Comparison of ENCODE assay signal across 1 cellular context in the genomic region with DNA sequence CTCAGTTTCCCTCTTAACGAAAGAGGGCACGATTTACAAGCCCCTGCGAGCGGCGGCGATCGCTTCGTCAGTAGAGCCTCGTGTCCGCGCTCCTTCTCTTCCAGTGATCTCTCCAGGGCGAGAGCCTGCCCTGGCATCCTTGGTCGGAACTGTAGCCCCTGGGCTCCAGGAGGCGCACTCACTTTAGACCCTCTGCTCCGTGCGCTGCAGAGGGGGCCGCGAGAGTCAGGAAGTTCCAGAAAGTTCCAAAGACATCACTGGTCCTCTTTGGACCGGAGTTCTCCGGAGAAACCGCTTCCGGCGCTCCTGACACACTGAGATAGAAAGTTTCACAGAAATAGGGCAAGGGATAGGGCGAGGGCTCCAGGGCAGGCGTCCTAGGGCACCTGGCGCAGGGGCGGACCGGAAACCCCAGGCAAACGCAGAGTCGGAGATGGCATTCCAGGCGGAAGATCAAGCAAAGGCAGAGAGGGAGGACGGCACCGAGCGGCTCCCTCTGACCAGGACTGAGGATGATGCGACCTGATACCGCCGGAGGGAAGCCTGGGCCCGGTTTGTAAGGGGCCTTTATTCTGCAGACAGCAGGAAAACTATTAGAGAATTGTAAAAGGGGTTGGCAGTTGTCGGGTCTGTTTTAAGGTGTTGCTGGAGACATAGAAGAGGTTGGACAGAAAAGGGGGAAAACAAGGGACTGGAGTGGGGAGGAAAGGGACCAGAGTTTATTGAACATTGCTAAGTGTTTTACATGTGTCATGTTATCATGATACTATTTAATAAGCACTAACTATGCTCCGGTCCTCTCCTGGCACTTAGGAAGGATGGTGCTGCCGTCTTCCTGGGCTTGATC.
TF ChIP-seq lines count a peak whose summit lies in the region.

No MANE protein-coding gene starts in this region.

TF ChIP-seq in GM12878, 131 proteins besides CTCF, POLR2A, EP300 and RAD21:
- no peak for TF ChIP-seq SMARCA5 (IDR thresholded peaks at IDR 0.05)
- no peak for TF ChIP-seq NFIC (IDR thresholded peaks at IDR 0.05; ENCODE audit: low read depth, low read length)
- no peak for TF ChIP-seq HDAC2 (IDR thresholded peaks at IDR 0.05)
- no peak for TF ChIP-seq EZH2 (IDR thresholded peaks at IDR 0.05; ENCODE audit: borderline replicate concordance, control insufficient read depth, low read depth, low read length)
- no peak for TF ChIP-seq KDM1A (IDR thresholded peaks at IDR 0.05; ENCODE audit: borderline replicate concordance)
- TF ChIP-seq, protein P1, sequence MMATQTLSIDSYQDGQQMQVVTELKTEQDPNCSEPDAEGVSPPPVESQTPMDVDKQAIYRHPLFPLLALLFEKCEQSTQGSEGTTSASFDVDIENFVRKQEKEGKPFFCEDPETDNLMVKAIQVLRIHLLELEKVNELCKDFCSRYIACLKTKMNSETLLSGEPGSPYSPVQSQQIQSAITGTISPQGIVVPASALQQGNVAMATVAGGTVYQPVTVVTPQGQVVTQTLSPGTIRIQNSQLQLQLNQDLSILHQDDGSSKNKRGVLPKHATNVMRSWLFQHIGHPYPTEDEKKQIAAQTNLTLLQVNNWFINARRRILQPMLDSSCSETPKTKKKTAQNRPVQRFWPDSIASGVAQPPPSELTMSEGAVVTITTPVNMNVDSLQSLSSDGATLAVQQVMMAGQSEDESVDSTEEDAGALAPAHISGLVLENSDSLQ (IDR thresholded peaks at IDR 0.05): no peak
- TF ChIP-seq CREB1 (IDR thresholded peaks at IDR 0.05; ENCODE audit: low read depth): no peak
- no peak for TF ChIP-seq PAX5 (IDR thresholded peaks at IDR 0.05; ENCODE audit: borderline replicate concordance, low read depth, low read length)
- TF ChIP-seq DPF2 (IDR thresholded peaks at IDR 0.05): no peak
- no peak for TF ChIP-seq IRF4 (IDR thresholded peaks at IDR 0.05; ENCODE audit: low read depth, low read length)
- TF ChIP-seq NRF1 (conservative IDR thresholded peaks at IDR 0.05; ENCODE audit: low read depth, low read length): no peak
- TF ChIP-seq TARDBP (IDR thresholded peaks at IDR 0.05; ENCODE audit: borderline replicate concordance): no peak
- TF ChIP-seq SPI1 (IDR thresholded peaks at IDR 0.05; ENCODE audit: borderline replicate concordance, insufficient read depth, low read depth, low read length): no peak
- no peak for TF ChIP-seq RELA (IDR thresholded peaks at IDR 0.05; ENCODE audit: borderline replicate concordance, partially characterized antibody)
- TF ChIP-seq, protein P2, sequence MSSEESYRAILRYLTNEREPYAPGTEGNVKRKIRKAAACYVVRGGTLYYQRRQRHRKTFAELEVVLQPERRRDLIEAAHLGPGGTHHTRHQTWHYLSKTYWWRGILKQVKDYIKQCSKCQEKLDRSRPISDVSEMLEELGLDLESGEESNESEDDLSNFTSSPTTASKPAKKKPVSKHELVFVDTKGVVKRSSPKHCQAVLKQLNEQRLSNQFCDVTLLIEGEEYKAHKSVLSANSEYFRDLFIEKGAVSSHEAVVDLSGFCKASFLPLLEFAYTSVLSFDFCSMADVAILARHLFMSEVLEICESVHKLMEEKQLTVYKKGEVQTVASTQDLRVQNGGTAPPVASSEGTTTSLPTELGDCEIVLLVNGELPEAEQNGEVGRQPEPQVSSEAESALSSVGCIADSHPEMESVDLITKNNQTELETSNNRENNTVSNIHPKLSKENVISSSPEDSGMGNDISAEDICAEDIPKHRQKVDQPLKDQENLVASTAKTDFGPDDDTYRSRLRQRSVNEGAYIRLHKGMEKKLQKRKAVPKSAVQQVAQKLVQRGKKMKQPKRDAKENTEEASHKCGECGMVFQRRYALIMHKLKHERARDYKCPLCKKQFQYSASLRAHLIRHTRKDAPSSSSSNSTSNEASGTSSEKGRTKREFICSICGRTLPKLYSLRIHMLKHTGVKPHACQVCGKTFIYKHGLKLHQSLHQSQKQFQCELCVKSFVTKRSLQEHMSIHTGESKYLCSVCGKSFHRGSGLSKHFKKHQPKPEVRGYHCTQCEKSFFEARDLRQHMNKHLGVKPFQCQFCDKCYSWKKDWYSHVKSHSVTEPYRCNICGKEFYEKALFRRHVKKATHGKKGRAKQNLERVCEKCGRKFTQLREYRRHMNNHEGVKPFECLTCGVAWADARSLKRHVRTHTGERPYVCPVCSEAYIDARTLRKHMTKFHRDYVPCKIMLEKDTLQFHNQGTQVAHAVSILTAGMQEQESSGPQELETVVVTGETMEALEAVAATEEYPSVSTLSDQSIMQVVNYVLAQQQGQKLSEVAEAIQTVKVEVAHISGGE (CRISPR knock-in tag; IDR thresholded peaks at IDR 0.05): no peak
- TF ChIP-seq ZNF207 (IDR thresholded peaks at IDR 0.05; ENCODE audit: borderline replicate concordance): no peak
